1 cellular context compared by ENCODE assay signal in genomic region chr2:101064868-101065549, GRCh38.
TF ChIP-seq lines count a peak whose summit lies in the region.

No MANE protein-coding gene starts in this region.

TF ChIP-seq in HepG2, 621 proteins besides CTCF, POLR2A, EP300 and RAD21 (continued from another document):
- TF ChIP-seq ZNF609 (CRISPR knock-in tag; IDR thresholded peaks at IDR 0.05; ENCODE audit: borderline replicate concordance), result peak; percentile 81
- no peak for TF ChIP-seq JUNB (CRISPR knock-in tag; IDR thresholded peaks at IDR 0.05; ENCODE audit: borderline replicate concordance)
- no peak for TF ChIP-seq PAWR (CRISPR knock-in tag; IDR thresholded peaks at IDR 0.05; ENCODE audit: borderline replicate concordance)
- TF ChIP-seq KDM4B (CRISPR knock-in tag; IDR thresholded peaks at IDR 0.05), result peak; percentile 67; the same call in 1 of the 2 replicates
- TF ChIP-seq CBX2 (IDR thresholded peaks at IDR 0.05; ENCODE audit: low read depth, low read length), result no peak
- TF ChIP-seq CBX2 (CRISPR knock-in tag; IDR thresholded peaks at IDR 0.05; ENCODE audit: low read depth), result no peak
- TF ChIP-seq XBP1 (CRISPR knock-in tag; IDR thresholded peaks at IDR 0.05), result no peak
- peak; percentile 91 for TF ChIP-seq HMG20A (CRISPR knock-in tag; IDR thresholded peaks at IDR 0.05; ENCODE audit: borderline replicate concordance)
- TF ChIP-seq TCF7L2 (IDR thresholded peaks at IDR 0.05; ENCODE audit: low read depth, low read length), result 0 out of 2 replicates have a peak, but pooled peaks have one; percentile 63
- TF ChIP-seq NR1H2 (CRISPR knock-in tag; IDR thresholded peaks at IDR 0.05; ENCODE audit: borderline replicate concordance, low read depth), result no peak
- TF ChIP-seq MNT (IDR thresholded peaks at IDR 0.05), result no peak
- TF ChIP-seq PRDM10 (CRISPR knock-in tag; IDR thresholded peaks at IDR 0.05; ENCODE audit: low read depth), result 0 out of 2 replicates have a peak, but pooled peaks have one; percentile 86
- no peak for TF ChIP-seq MYC (CRISPR knock-in tag; IDR thresholded peaks at IDR 0.05; ENCODE audit: borderline replicate concordance)
- TF ChIP-seq ZBTB2 (CRISPR knock-in tag; IDR thresholded peaks at IDR 0.05; ENCODE audit: low read depth), result no peak
- peak; percentile 90 for TF ChIP-seq NCOA2 (CRISPR knock-in tag; IDR thresholded peaks at IDR 0.05)
- TF ChIP-seq ISX (CRISPR knock-in tag; conservative IDR thresholded peaks at IDR 0.05), result no peak
- TF ChIP-seq KDM2A (CRISPR knock-in tag; IDR thresholded peaks at IDR 0.05; ENCODE audit: borderline replicate concordance, low read depth), result no peak
- 0 out of 2 replicates have a peak, but pooled peaks have one; percentile 29 for TF ChIP-seq RBFOX2 (IDR thresholded peaks at IDR 0.05; ENCODE audit: low read depth, low read length)
- TF ChIP-seq ZNF382 (CRISPR knock-in tag; IDR thresholded peaks at IDR 0.05; ENCODE audit: borderline replicate concordance), result no peak
- no peak for TF ChIP-seq ARNTL (CRISPR knock-in tag; IDR thresholded peaks at IDR 0.05)
- no peak for TF ChIP-seq PBX3 (CRISPR knock-in tag; IDR thresholded peaks at IDR 0.05; ENCODE audit: borderline replicate concordance)
